ENCODE assay signal across 21 cellular contexts in genomic region chr4:139659735-139660424, GRCh38. TPM values are rescaled to one million over a fixed set of nuclear protein-coding genes. Genes with fewer than 3 reads are reported as not detected.
DNase-seq lines count a peak whose midpoint lies in the region; ATAC-seq, FAIRE-seq and TF ChIP-seq lines count a peak whose summit lies in the region.
"Had no signal": no experiment of that assay in that cellular context is flagged by ENCODE, and none has a peak within 500 bp of the region (broad histone marks: within the 10 kb centered on the region; RNA-seq: fewer than 3 reads in every experiment).

No MANE protein-coding gene starts in this region.

- in situ Hi-C loops in HepG2 (cut with HindIII; ENCODE audit: extremely low pct_ligation_motif_present, low pct_unique_long_range_greater_than_20kb) = loop anchor here (5.0 kb wide), 2 partner anchors 82 to 592 kb away; no protein-coding TSS in a partner anchor

- intact Hi-C loops in activated CD4-positive, alpha-beta T cell treated with anti-CD3 and anti-CD28 coated beads, Interleukin-2, amount 10 ng/mL, durations not matched to agents 24 days and 14 days (cut with micrococcal nuclease) = loop anchor here (5.0 to 10.0 kb wide), 6 partner anchors 355 to 712 kb away; partner anchors contain the start of genes ELF2, NAA15, NDUFC1 and NOCT
- intact Hi-C loops in OCI-LY7 (cut with micrococcal nuclease; ENCODE audit: unreplicated experiment) = loop anchor here (5.0 to 10.0 kb wide), 3 partner anchors 243 to 702 kb away; no protein-coding TSS in a partner anchor
- intact Hi-C loops in HepG2 (cut with micrococcal nuclease; ENCODE audit: unreplicated experiment) = loop anchor here (5.0 to 10.0 kb wide), 2 partner anchors 185 to 667 kb away; no protein-coding TSS in a partner anchor
- intact Hi-C loops in esophagus muscularis mucosa (cut with DNase I) = loop anchor here (5.0 to 10.0 kb wide), 2 partner anchors 495 to 592 kb away; partner anchors contain the start of gene MAML3

- TF ChIP-seq RAD21 in HepG2 (CRISPR knock-in tag; IDR thresholded peaks at IDR 0.05) = no peak

- H3K9ac ChIP-seq in HepG2 (ENCODE audit: insufficient read depth, low read depth, low read length) = peak overlapping the region; percentile 22
- H3K9ac ChIP-seq: BLaER1, KMS-11 had no signal

- H2AFZ ChIP-seq in OCI-LY7 (ENCODE audit: low read length) (0 out of 2 replicates have a peak overlapping the region, but pooled peaks have one; percentile 25), HepG2 (ENCODE audit: low read length) (no peak overlapping the region)

- no peak overlapping the region for H3K4me3 ChIP-seq in OCI-LY7 (ENCODE audit: low read depth, low read length, poor library complexity, severe bottlenecking)
- H3K4me3 ChIP-seq in HepG2 (replicated peaks in 1 of 3; ENCODE audit: insufficient read depth in 1 of 3, low read depth in 2 of 3, low read length in 3 of 3) = peak overlapping the region in 1 of 3 experiments; percentile 21; a peak in 1 of 6 replicates
- no peak overlapping the region for H3K4me3 ChIP-seq in esophagus muscularis mucosa
- H3K4me3 ChIP-seq: BLaER1, MG63 had no signal

- H3K27ac ChIP-seq in OCI-LY7 (ENCODE audit: low read depth, low read length, poor library complexity, severe bottlenecking) = no peak overlapping the region
- H3K27ac ChIP-seq in HepG2 (ENCODE audit: extremely low read length, insufficient read depth, low read length) = peak overlapping the region; percentile 81
- H3K27ac ChIP-seq in esophagus muscularis mucosa (replicated peaks in 1 of 4) = no peak overlapping the region
- H3K27ac ChIP-seq: BLaER1, KMS-11 had no signal

- H3K36me3 Mint-ChIP-seq in activated CD4-positive, alpha-beta T cell treated with anti-CD3 and anti-CD28 coated beads, Interleukin-2, amount 10 ng/mL, durations not matched to agents 24 days and 14 days (ENCODE audit: low read depth) = no peaks in the 10 kb centered on the region
- no peaks in the 10 kb centered on the region for H3K36me3 Mint-ChIP-seq in activated CD4-positive, alpha-beta T cell treated with anti-CD3 and anti-CD28 coated beads, Interleukin-2, amount 10 ng/mL, durations not matched to agents 7 days and 5 days (ENCODE audit: low read depth)
- H3K36me3 Mint-ChIP-seq in progenitor cell of endocrine pancreas (ENCODE audit: insufficient read depth) = peaks cover 2% of the 10 kb centered on the region

- no peaks in the 10 kb centered on the region for H3K9me3 ChIP-seq in OCI-LY7 (ENCODE audit: low read length)
- H3K9me3 ChIP-seq in HepG2 (ENCODE audit: low read length) = no peaks in the 10 kb centered on the region
- no peaks in the 10 kb centered on the region for H3K9me3 ChIP-seq in esophagus muscularis mucosa
- H3K9me3 ChIP-seq: BLaER1, MG63 had no signal

- FAIRE-seq in HepG2 (lab: Jason Lieb, UNC) = no peak

- H3K9me2 ChIP-seq in OCI-LY7 (ENCODE audit: insufficient read depth, low read length) = no peaks in the 10 kb centered on the region

- no peak for DNase-seq in activated CD4-positive, alpha-beta T cell treated with anti-CD3 and anti-CD28 coated beads, Interleukin-2, amount 10 ng/mL, durations not matched to agents 24 days and 14 days
- DNase-seq in activated CD4-positive, alpha-beta T cell treated with anti-CD3 and anti-CD28 coated beads, Interleukin-2, amount 10 ng/mL, durations not matched to agents 7 days and 5 days = no peak
- DNase-seq in OCI-LY7 (ENCODE audit: low spot score) (no peak), HepG2 (ENCODE audit: low spot score) (no peak), progenitor cell of endocrine pancreas (ENCODE audit: low spot score, unreplicated experiment) (no peak), esophagus muscularis mucosa (ENCODE audit: extremely low spot score) (no peak)
- DNase-seq: 8988T, DMS153, EL, HCEC 1CT, MG63, NCI-H1105, NCI-H187, NCI-H446, NCI-H774, SHP77 treated with DMSO at 0.1 percent for 48 hours had no signal

- TF ChIP-seq EP300 in HepG2 (IDR thresholded peaks at IDR 0.05; ENCODE audit: low read depth in 2 of 2, low read length in 2 of 2) (no peak), HepG2 (CRISPR knock-in tag; IDR thresholded peaks at IDR 0.05; ENCODE audit: borderline replicate concordance) (no peak), esophagus muscularis mucosa (IDR thresholded peaks at IDR 0.05) (no peak)

- H3K36me3 ChIP-seq in OCI-LY7 (ENCODE audit: insufficient read depth, low read length) (no peaks in the 10 kb centered on the region), HepG2 (replicated peaks in 1 of 2; ENCODE audit: control insufficient read depth in 1 of 2, insufficient read depth in 2 of 2, low read length in 2 of 2) (no peaks in the 10 kb centered on the region), esophagus muscularis mucosa (no peaks in the 10 kb centered on the region)
- H3K36me3 ChIP-seq: BLaER1, MG63 had no signal

- H4K20me1 ChIP-seq in OCI-LY7 (ENCODE audit: insufficient read depth, low read length) = no peaks in the 10 kb centered on the region
- H4K20me1 ChIP-seq in HepG2 (ENCODE audit: insufficient read depth, low read length) = no peaks in the 10 kb centered on the region
- H4K20me1 ChIP-seq: BLaER1 had no signal

- ATAC-seq in HepG2 (no peak), GM18519 (IDR thresholded peaks at IDR 0.05; ENCODE audit: low FRiP score, unreplicated experiment) (no peak), HG02571 (IDR thresholded peaks at IDR 0.05; ENCODE audit: unreplicated experiment) (no peak)
- ATAC-seq: Panc1 had no signal

- no peaks in the 10 kb centered on the region for H3K27me3 ChIP-seq in HepG2 (ENCODE audit: control insufficient read depth in 1 of 2, insufficient read depth in 2 of 2, low read length in 2 of 2)
- H3K27me3 ChIP-seq in esophagus muscularis mucosa = no peaks in the 10 kb centered on the region
- H3K27me3 ChIP-seq: BLaER1, MG63 had no signal

- no TSS peak for BruUV-seq in OCI-LY7 (replicated peaks; lab: Mats Ljungman, UMichigan)
- no TSS peak for BruUV-seq in HepG2 (replicated peaks; lab: Mats Ljungman, UMichigan)

- H3K4me3 Mint-ChIP-seq in activated CD4-positive, alpha-beta T cell treated with anti-CD3 and anti-CD28 coated beads, Interleukin-2, amount 10 ng/mL, durations not matched to agents 24 days and 14 days = no peak overlapping the region
- no peak overlapping the region for H3K4me3 Mint-ChIP-seq in activated CD4-positive, alpha-beta T cell treated with anti-CD3 and anti-CD28 coated beads, Interleukin-2, amount 10 ng/mL, durations not matched to agents 7 days and 5 days
- H3K4me3 Mint-ChIP-seq in progenitor cell of endocrine pancreas (ENCODE audit: low read depth) = no peak overlapping the region

- TF ChIP-seq CTCF in OCI-LY7 (conservative IDR thresholded peaks at IDR 0.05; ENCODE audit: low read length) = no peak
- no peak for TF ChIP-seq CTCF in HepG2 (CRISPR knock-in tag; IDR thresholded peaks at IDR 0.05)
- no peak for TF ChIP-seq CTCF in progenitor cell of endocrine pancreas (IDR thresholded peaks at IDR 0.05; ENCODE audit: unreplicated experiment)
- TF ChIP-seq CTCF in esophagus muscularis mucosa (IDR thresholded peaks at IDR 0.05) = no peak

- peaks cover 3% of the 10 kb centered on the region for H3K4me1 ChIP-seq in OCI-LY7 (ENCODE audit: insufficient read depth, low read length, poor library complexity, severe bottlenecking)
- peaks cover 96% of the 10 kb centered on the region for H3K4me1 ChIP-seq in HepG2 (ENCODE audit: insufficient read depth, low read length)
- peaks cover 17 to 29% (median 26%) of the 10 kb centered on the region in 4 donors for H3K4me1 ChIP-seq in esophagus muscularis mucosa

- TF ChIP-seq POLR2A in HepG2 (IDR thresholded peaks at IDR 0.05; ENCODE audit: insufficient read depth in 1 of 2, low read depth in 2 of 2, low read length in 2 of 2) = no peak
- TF ChIP-seq POLR2A in esophagus muscularis mucosa (IDR thresholded peaks at IDR 0.05; ENCODE audit: low read depth) = no peak

- WGBS in HepG2 (ENCODE audit: low lambda C conversion rate) = 64% methylated on average over 12 of the region's 12 CpGs
- 85% methylated on average over 12 of the region's 12 CpGs for WGBS in esophagus muscularis mucosa

- H3K27me3 Mint-ChIP-seq in activated CD4-positive, alpha-beta T cell treated with anti-CD3 and anti-CD28 coated beads, Interleukin-2, amount 10 ng/mL, durations not matched to agents 24 days and 14 days = no peaks in the 10 kb centered on the region
- H3K27me3 Mint-ChIP-seq in activated CD4-positive, alpha-beta T cell treated with anti-CD3 and anti-CD28 coated beads, Interleukin-2, amount 10 ng/mL, durations not matched to agents 7 days and 5 days = no peaks in the 10 kb centered on the region
- H3K27me3 Mint-ChIP-seq in progenitor cell of endocrine pancreas = no peaks in the 10 kb centered on the region

- POLR2A ChIA-PET in activated CD4-positive, alpha-beta T cell treated with anti-CD3 and anti-CD28 coated beads, Interleukin-2, amount 10 ng/mL, durations not matched to agents 7 days and 5 days (lab: Charles Lee) = no interaction called here
- POLR2A ChIA-PET in OCI-LY7 (lab: Charles Lee) (interaction anchor here (1.6 kb wide), 1 partner anchor 103 kb away, joined by 5 read pairs; no protein-coding TSS in a partner anchor), HepG2 (lab: Yijun Ruan, JAX) (interaction anchor here (1.0 kb wide), 1 partner anchor 22 kb away, joined by 4 read pairs; no protein-coding TSS in a partner anchor)

- CTCF ChIA-PET in activated CD4-positive, alpha-beta T cell treated with anti-CD3 and anti-CD28 coated beads, Interleukin-2, amount 10 ng/mL, durations not matched to agents 7 days and 5 days (lab: Charles Lee) = interaction anchor here (0.5 kb wide), 1 partner anchor 225 kb away, joined by 3 read pairs; no protein-coding TSS in a partner anchor
- CTCF ChIA-PET in OCI-LY7 (lab: Charles Lee; ENCODE audit: unreplicated experiment) = no interaction called here
- CTCF ChIA-PET in HepG2 (lab: Yijun Ruan, JAX; ENCODE audit: low intra/inter-chr PET ratio, low total read pairs) = no interaction called here

- H3K4me2 ChIP-seq in OCI-LY7 (ENCODE audit: low read length) (no peak overlapping the region), HepG2 (ENCODE audit: low read depth, low read length) (peak overlapping the region; percentile 56)
- H3K4me2 ChIP-seq: BLaER1, KMS-11 had no signal

- no peaks in the 10 kb centered on the region for H3K79me2 ChIP-seq in OCI-LY7 (ENCODE audit: insufficient read depth, low read depth, low read length)
- peaks cover 2% of the 10 kb centered on the region for H3K79me2 ChIP-seq in HepG2 (ENCODE audit: insufficient read depth, low read length)

- no peaks in the 10 kb centered on the region for H3K9me3 Mint-ChIP-seq in activated CD4-positive, alpha-beta T cell treated with anti-CD3 and anti-CD28 coated beads, Interleukin-2, amount 10 ng/mL, durations not matched to agents 24 days and 14 days
- H3K9me3 Mint-ChIP-seq in activated CD4-positive, alpha-beta T cell treated with anti-CD3 and anti-CD28 coated beads, Interleukin-2, amount 10 ng/mL, durations not matched to agents 7 days and 5 days = no peaks in the 10 kb centered on the region
- H3K9me3 Mint-ChIP-seq in progenitor cell of endocrine pancreas (ENCODE audit: low read depth) = peaks cover 3% of the 10 kb centered on the region

- peaks cover 30% of the 10 kb centered on the region for H3K4me1 Mint-ChIP-seq in activated CD4-positive, alpha-beta T cell treated with anti-CD3 and anti-CD28 coated beads, Interleukin-2, amount 10 ng/mL, durations not matched to agents 24 days and 14 days
- H3K4me1 Mint-ChIP-seq in activated CD4-positive, alpha-beta T cell treated with anti-CD3 and anti-CD28 coated beads, Interleukin-2, amount 10 ng/mL, durations not matched to agents 7 days and 5 days = peaks cover 36% of the 10 kb centered on the region
- peaks cover 65% of the 10 kb centered on the region for H3K4me1 Mint-ChIP-seq in progenitor cell of endocrine pancreas (ENCODE audit: low read depth)

- H3K27ac Mint-ChIP-seq in activated CD4-positive, alpha-beta T cell treated with anti-CD3 and anti-CD28 coated beads, Interleukin-2, amount 10 ng/mL, durations not matched to agents 24 days and 14 days = peak overlapping the region; percentile 13
- no peak overlapping the region for H3K27ac Mint-ChIP-seq in activated CD4-positive, alpha-beta T cell treated with anti-CD3 and anti-CD28 coated beads, Interleukin-2, amount 10 ng/mL, durations not matched to agents 7 days and 5 days
- H3K27ac Mint-ChIP-seq in progenitor cell of endocrine pancreas = peak overlapping the region; percentile 14

RNA-seq across cellular contexts. Expression of gene MGST2, which starts 5.7 kb away (rescaled TPM):
- 26.5 and 35.1 TPM in 2 replicates for total RNA-seq in activated CD4-positive, alpha-beta T cell treated with anti-CD3 and anti-CD28 coated beads, Interleukin-2, amount 10 ng/mL, durations not matched to agents 24 days and 14 days
- total RNA-seq in activated CD4-positive, alpha-beta T cell treated with anti-CD3 and anti-CD28 coated beads, Interleukin-2, amount 10 ng/mL, durations not matched to agents 7 days and 5 days = 10 to 100 TPM; 22.9 to 25.0 TPM
- total RNA-seq in OCI-LY7 (2014; rRNA removed; shearing (Covaris generic)) = 9.3 and 11.7 TPM in 2 replicates
- 4.7 and 7.6 TPM in 2 replicates for total RNA-seq in OCI-LY7 (2022)
- total RNA-seq in HepG2 (2016; rRNA removed; fragmentation: Illumina TruSeq; extraction: Trizol) = 120 and 205 TPM in 2 replicates
- total RNA-seq in HepG2 (2016; cell fraction: cytosol; rRNA removed; fragmentation: Illumina TruSeq; extraction: Trizol; ENCODE audit: low read depth) = 66.9 and 76.7 TPM in 2 replicates
- total RNA-seq in HepG2 (2016; cell fraction: insoluble cytoplasmic fraction; rRNA removed; fragmentation: Illumina TruSeq; extraction: Trizol) = 124 and 205 TPM in 2 replicates
- 50.8 and 53.3 TPM in 2 replicates for total RNA-seq in HepG2 (2016; cell fraction: membrane; rRNA removed; fragmentation: Illumina TruSeq; extraction: Trizol)
- 168 and 186 TPM in 2 replicates for total RNA-seq in HepG2 (2016; cell fraction: nucleus; rRNA removed; fragmentation: Illumina TruSeq; extraction: Trizol)
- 312 and 416 TPM in 2 replicates for polyA plus RNA-seq in HepG2 (2011; rRNA removed)
- 312 and 476 TPM in 2 replicates for polyA plus RNA-seq in HepG2 (2011; cell fraction: cytosol; rRNA removed)
- polyA plus RNA-seq in HepG2 (2011; cell fraction: nucleus; rRNA removed) = 137 and 177 TPM in 2 replicates
- 293 and 426 TPM in 2 replicates for polyA plus RNA-seq in HepG2 (2012)
- polyA plus RNA-seq in HepG2 (2016; cell fraction: cytosol; fragmentation: Illumina TruSeq; extraction: Trizol; ENCODE audit: low read depth) = 57.8 and 59.6 TPM in 2 replicates
- polyA plus RNA-seq in HepG2 (2016; cell fraction: insoluble cytoplasmic fraction; fragmentation: Illumina TruSeq; extraction: Trizol; ENCODE audit: low read depth) = 132 and 154 TPM in 2 replicates
- 49.5 and 55.2 TPM in 2 replicates for polyA plus RNA-seq in HepG2 (2016; cell fraction: membrane; fragmentation: Illumina TruSeq; extraction: Trizol; ENCODE audit: low read depth)
- 282 and 318 TPM in 2 replicates for polyA plus RNA-seq in HepG2 (2016; cell fraction: nucleus; fragmentation: Illumina TruSeq; extraction: Trizol; ENCODE audit: insufficient read depth, low read depth)
- 18.4 and 54.7 TPM in 2 replicates for polyA minus RNA-seq in HepG2 (2011; rRNA and poly(A)+ RNA removed; ENCODE audit: low replicate concordance)
- 93.2 and 100 TPM in 2 replicates for polyA minus RNA-seq in HepG2 (2011; cell fraction: cytosol; rRNA and poly(A)+ RNA removed)
- 263 and 286 TPM in 2 replicates for polyA minus RNA-seq in HepG2 (2011; cell fraction: nucleus; rRNA and poly(A)+ RNA removed)
- total RNA-seq in progenitor cell of endocrine pancreas = 62.5 and 66.1 TPM in 2 replicates
- total RNA-seq in esophagus muscularis mucosa = 10 to 100 TPM; 28.7 to 39.7 (median 34.2) TPM
